In genomic region chr20:29430531-29430930, GRCh38 we compare ENCODE assay signal across 31 cellular contexts.
"Had no signal": no experiment of that assay in that cellular context is flagged by ENCODE, and none has a peak within 500 bp of the region (broad histone marks: within the 10 kb centered on the region; RNA-seq: fewer than 3 reads in every experiment).

No MANE protein-coding gene starts in this region.

- H3K9me3 ChIP-seq: lower lobe of right lung, pancreas, prostate gland, thoracic aorta, tibial artery, upper lobe of right lung, uterus had no signal

- H3K27ac ChIP-seq: left lung, lower lobe of right lung, pancreas, prostate gland, skin epidermis, stomach, thoracic aorta, tibial artery, upper lobe of right lung, uterus had no signal

- DNase-seq: hypothalamus; immature natural killer cell; kidney; left colon; lower lobe of right lung; mammary epithelial cell; mesenchymal stem cell; naive thymus-derived CD8-positive, alpha-beta T cell; nucleus accumbens; pancreas; retina; right cardiac atrium; stimulated activated CD4-positive, alpha-beta T cell treated with anti-CD3 and anti-CD28 coated beads, Interleukin-12 subunit alpha, Interleukin-12 subunit beta, amount 100 ng/mL, for 4 hours; stimulated activated CD4-positive, alpha-beta T cell treated with anti-CD3 and anti-CD28 coated beads, Interleukin-15, amount 100 ng/mL, for 24 hours; stimulated activated CD4-positive, alpha-beta T cell treated with anti-CD3 and anti-CD28 coated beads, Interleukin-2, amount 100 ng/mL, for 24 hours; stimulated activated CD4-positive, alpha-beta T cell treated with anti-CD3 and anti-CD28 coated beads, Interleukin-4, amount 100 ng/mL, for 1 hour; stimulated activated naive B cell treated with anti-CD40 and anti-IgM and Interleukin-4, amounts not matched to agents 10 μg/mL and 1 μg/mL and 100 μg/mL, for 72 hours; stimulated activated naive CD8-positive, alpha-beta T cell treated with anti-CD3 and anti-CD28 coated beads, Interleukin-15, Interleukin-2, amounts not matched to agents 100 U/mL and 50 U/mL, for 24 hours; stomach; tibial artery; trophoblast cell; upper lobe of right lung; uterus had no signal

- H3K4me3 Mint-ChIP-seq: naive thymus-derived CD8-positive, alpha-beta T cell; nephron; neural crest cell; stimulated activated naive B cell treated with anti-CD40 and anti-IgM and Interleukin-4, amounts not matched to agents 10 μg/mL and 1 μg/mL and 100 μg/mL, for 72 hours had no signal

- H3K4me1 Mint-ChIP-seq: immature natural killer cell; naive thymus-derived CD8-positive, alpha-beta T cell; nephron; neural crest cell; stimulated activated naive B cell treated with anti-CD40 and anti-IgM and Interleukin-4, amounts not matched to agents 10 μg/mL and 1 μg/mL and 100 μg/mL, for 72 hours had no signal

- H3K27ac Mint-ChIP-seq: immature natural killer cell; naive thymus-derived CD8-positive, alpha-beta T cell; nephron; stimulated activated naive B cell treated with anti-CD40 and anti-IgM and Interleukin-4, amounts not matched to agents 10 μg/mL and 1 μg/mL and 100 μg/mL, for 72 hours had no signal

- H3K4me3 ChIP-seq: left lung, lower lobe of right lung, pancreas, prostate gland, skin epidermis, thoracic aorta, tibial artery, upper lobe of right lung, uterus had no signal

- FAIRE-seq: islet of Langerhans, kidney, pancreas had no signal

- H3K4me1 ChIP-seq: left lung, lower lobe of right lung, pancreas, prostate gland, tibial artery, upper lobe of right lung, uterus had no signal

- ATAC-seq: left colon; left lung; lower lobe of right lung; naive thymus-derived CD8-positive, alpha-beta T cell; pancreas; right cardiac atrium; sciatic nerve; stimulated activated naive B cell treated with anti-CD40 and anti-IgM and Interleukin-4, amounts not matched to agents 10 μg/mL and 1 μg/mL and 100 μg/mL, for 72 hours; stimulated activated naive CD8-positive, alpha-beta T cell treated with anti-CD3 and anti-CD28 coated beads, Interleukin-15, Interleukin-2, amounts not matched to agents 100 U/mL and 50 U/mL, for 24 hours; upper lobe of right lung had no signal

- H3K9me3 Mint-ChIP-seq: neural crest cell; stimulated activated naive B cell treated with anti-CD40 and anti-IgM and Interleukin-4, amounts not matched to agents 10 μg/mL and 1 μg/mL and 100 μg/mL, for 72 hours had no signal

- H3K36me3 Mint-ChIP-seq: immature natural killer cell; stimulated activated naive B cell treated with anti-CD40 and anti-IgM and Interleukin-4, amounts not matched to agents 10 μg/mL and 1 μg/mL and 100 μg/mL, for 72 hours had no signal

- H3K36me3 ChIP-seq: left lung, lower lobe of right lung, pancreas, prostate gland, stomach, thoracic aorta, tibial artery, upper lobe of right lung, uterus had no signal

- H3K27me3 Mint-ChIP-seq: stimulated activated naive B cell treated with anti-CD40 and anti-IgM and Interleukin-4, amounts not matched to agents 10 μg/mL and 1 μg/mL and 100 μg/mL, for 72 hours had no signal

- H3K27me3 ChIP-seq: upper lobe of right lung, uterus had no signal
